8 cellular contexts compared by ENCODE assay signal in the genomic region with DNA sequence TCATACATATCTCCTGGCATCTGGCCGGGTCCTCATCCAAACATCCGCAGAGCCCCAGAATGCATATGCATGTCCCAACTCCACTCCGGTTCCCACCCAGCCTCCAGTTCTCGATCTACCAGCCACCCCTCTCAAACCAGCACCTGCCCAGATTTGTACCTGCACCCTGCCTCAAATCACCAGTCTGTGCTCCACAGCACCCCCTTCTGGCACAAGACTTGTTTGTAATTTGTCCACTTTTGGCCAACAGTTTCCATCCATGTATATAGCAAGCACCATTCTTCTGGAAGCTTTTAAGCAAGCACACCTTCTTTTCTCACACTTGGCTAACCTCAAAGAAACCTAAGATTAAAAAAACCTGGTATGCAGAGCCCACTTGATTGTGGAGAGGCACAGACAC.
DNase-seq lines count a peak whose midpoint lies in the region; ATAC-seq and TF ChIP-seq lines count a peak whose summit lies in the region.

No MANE protein-coding gene starts in this region.

- no peak overlapping the region for H3K27ac Mint-ChIP-seq in endothelial cell (ENCODE audit: unreplicated experiment)

- no peak for TF ChIP-seq CTCF in endothelial cell (IDR thresholded peaks at IDR 0.05; ENCODE audit: unreplicated experiment)

- H3K4me1 Mint-ChIP-seq in endothelial cell (ENCODE audit: unreplicated experiment) = peaks cover 2% of the 10 kb centered on the region

- no peaks in the 10 kb centered on the region for H3K36me3 Mint-ChIP-seq in endothelial cell (ENCODE audit: low read depth, unreplicated experiment)

- ATAC-seq in HG02938 (IDR thresholded peaks at IDR 0.05; ENCODE audit: unreplicated experiment) = no peak
- ATAC-seq in GM19452 (IDR thresholded peaks at IDR 0.05; ENCODE audit: unreplicated experiment) = no peak
- no peak for ATAC-seq in GM18858 (IDR thresholded peaks at IDR 0.05; ENCODE audit: unreplicated experiment)

- DNase-seq in NCI-H345 (lab: John Stamatoyannopoulos, UW) (peak; percentile 9), NCI-H345 treated with DMSO at 0.1 percent for 48 hours (lab: John Stamatoyannopoulos, UW; ENCODE audit: unreplicated experiment) (no peak), endothelial cell (ENCODE audit: low spot score) (peak; percentile 19)
- peak; percentile 4 for DNase-seq in activated CD4-positive, CD25-positive, alpha-beta regulatory T cell treated with anti-CD3 and anti-CD28 coated beads, Interleukin-2, amount 50 U/mL, for 16 hours (ENCODE audit: low read depth, low spot score)
- peak; percentile 12 for DNase-seq in stimulated activated CD8-positive, alpha-beta memory T cell treated with anti-CD3 and anti-CD28 coated beads, Interleukin-4, amount 100 ng/mL, for 24 hours (ENCODE audit: low read depth)

- no peaks in the 10 kb centered on the region for H3K9me3 Mint-ChIP-seq in endothelial cell (ENCODE audit: unreplicated experiment)

- peaks cover 6% of the 10 kb centered on the region for H3K27me3 Mint-ChIP-seq in endothelial cell (ENCODE audit: unreplicated experiment)

- no peak overlapping the region for H3K4me3 Mint-ChIP-seq in endothelial cell (ENCODE audit: unreplicated experiment)
